Comparison of ENCODE assay signal across 17 cellular contexts in the genomic region with DNA sequence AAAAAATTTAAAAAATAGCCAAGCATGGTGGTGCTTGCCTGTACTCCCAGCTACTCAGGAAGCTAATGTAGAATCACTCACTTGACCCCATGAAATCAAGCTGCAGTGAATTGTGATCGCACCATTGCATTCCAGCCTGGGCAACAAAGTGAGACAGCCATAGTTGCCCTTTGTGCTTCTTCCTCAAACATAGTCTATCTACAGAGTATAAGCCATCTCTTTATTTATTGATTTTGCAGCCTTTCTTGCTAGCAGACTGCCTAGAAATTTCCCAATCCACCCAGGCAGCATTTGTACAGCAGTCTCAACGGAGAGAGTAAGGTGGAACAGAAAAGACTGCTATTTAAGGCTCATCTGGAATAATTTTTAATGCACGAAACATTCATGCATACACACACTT.
DNase-seq lines count a peak whose midpoint lies in the region; ATAC-seq and TF ChIP-seq lines count a peak whose summit lies in the region.
"Had no signal": no experiment of that assay in that cellular context is flagged by ENCODE, and none has a peak within 500 bp of the region (broad histone marks: within the 10 kb centered on the region; RNA-seq: fewer than 3 reads in every experiment).

No MANE protein-coding gene starts in this region.

- TF ChIP-seq CTCF in liver (IDR thresholded peaks at IDR 0.05; ENCODE audit: low read depth, low read length, missing input control) = no peak
- TF ChIP-seq CTCF in left ventricle myocardium inferior (IDR thresholded peaks at IDR 0.05; ENCODE audit: borderline replicate concordance) = no peak

- DNase-seq in HuH-7 (ENCODE audit: low spot score) (peak; percentile 12), left lobe of liver (ENCODE audit: low spot score) (no peak), left ventricle myocardium inferior (no peak), SK-N-DZ (ENCODE audit: low spot score) (no peak)
- DNase-seq in activated CD4-positive, CD25-positive, alpha-beta regulatory T cell (lab: John Stamatoyannopoulos, UW) = no peak
- DNase-seq: AML-193; Caco-2; Calu3; CD4-positive, alpha-beta T cell; CD8-positive, alpha-beta T cell; DMS79 treated with DMSO at 0.1 percent for 48 hours; GF-D8 had no signal

- H3K9ac ChIP-seq in liver (ENCODE audit: low read depth in 1 of 2, low read length in 2 of 2) = no peak overlapping the region
- H3K9ac ChIP-seq: BLaER1 treated with 17β-estradiol and CSF1 and Interleukin-3, amounts not matched to agents 10 nM and 100 nM had no signal

- peaks cover 0 to 2% (median 0%) of the 10 kb centered on the region in 4 donors for H3K4me1 ChIP-seq in liver (ENCODE audit: control insufficient read depth in 4 of 4, insufficient read depth in 4 of 4, low read length in 3 of 4)
- peaks cover 15% of the 10 kb centered on the region for H3K4me1 ChIP-seq in left ventricle myocardium inferior
- H3K4me1 ChIP-seq: A549; BLaER1 treated with 17β-estradiol and CSF1 and Interleukin-3, amounts not matched to agents 10 nM and 100 nM; Caco-2 had no signal

- H3K36me3 ChIP-seq in liver (ENCODE audit: control insufficient read depth in 4 of 4, insufficient read depth in 3 of 4, low read depth in 1 of 4, low read length in 3 of 4) (peaks cover 2 to 29% (median 11%) of the 10 kb centered on the region in 4 donors), left ventricle myocardium inferior (peaks cover 42% of the 10 kb centered on the region)

- no peaks in the 10 kb centered on the region for H3K27me3 ChIP-seq in liver (ENCODE audit: control insufficient read depth in 4 of 4, insufficient read depth in 4 of 4, low read length in 3 of 4)
- no peaks in the 10 kb centered on the region for H3K27me3 ChIP-seq in left ventricle myocardium inferior (ENCODE audit: low read depth)
- H3K27me3 ChIP-seq: BLaER1 treated with 17β-estradiol and CSF1 and Interleukin-3, amounts not matched to agents 10 nM and 100 nM had no signal

- 75% methylated on average over 3 of the region's 3 CpGs for WGBS in liver

- H3K4me3 ChIP-seq in liver (ENCODE audit: low read depth in 1 of 3, low read length in 3 of 3) (no peak overlapping the region), left ventricle myocardium inferior (no peak overlapping the region)
- H3K4me3 ChIP-seq: A549; BLaER1 treated with 17β-estradiol and CSF1 and Interleukin-3, amounts not matched to agents 10 nM and 100 nM had no signal

- peak; percentile 66 for ATAC-seq in left lobe of liver
- ATAC-seq: A549; CD8-positive, alpha-beta T cell had no signal

- TF ChIP-seq RAD21 in liver (IDR thresholded peaks at IDR 0.05) = peak in 1 of 2 donors; percentile 17

- intact Hi-C loops in left ventricle myocardium inferior (cut with micrococcal nuclease) = no loop called here

- no peak overlapping the region for H3K27ac ChIP-seq in liver (ENCODE audit: low read depth in 1 of 2, low read length in 2 of 2)
- H3K27ac ChIP-seq in left ventricle myocardium inferior (replicated peaks) = no peak overlapping the region
- H3K27ac ChIP-seq: 22Rv1; A549; BLaER1 treated with 17β-estradiol and CSF1 and Interleukin-3, amounts not matched to agents 10 nM and 100 nM; C4-2B had no signal

- H3K9me3 ChIP-seq in liver (ENCODE audit: control insufficient read depth in 4 of 4, low read length in 3 of 4) (no peaks in the 10 kb centered on the region), left ventricle myocardium inferior (replicated peaks) (no peaks in the 10 kb centered on the region)
- H3K9me3 ChIP-seq: A549; BLaER1 treated with 17β-estradiol and CSF1 and Interleukin-3, amounts not matched to agents 10 nM and 100 nM; Caco-2 had no signal

TF ChIP-seq in liver, 16 proteins besides CTCF, POLR2A, EP300 and RAD21:
- no peak for TF ChIP-seq FOXA2 (IDR thresholded peaks at IDR 0.05)
- peak; percentile 31 for TF ChIP-seq YY1 (IDR thresholded peaks at IDR 0.05)
- TF ChIP-seq, protein P1, sequence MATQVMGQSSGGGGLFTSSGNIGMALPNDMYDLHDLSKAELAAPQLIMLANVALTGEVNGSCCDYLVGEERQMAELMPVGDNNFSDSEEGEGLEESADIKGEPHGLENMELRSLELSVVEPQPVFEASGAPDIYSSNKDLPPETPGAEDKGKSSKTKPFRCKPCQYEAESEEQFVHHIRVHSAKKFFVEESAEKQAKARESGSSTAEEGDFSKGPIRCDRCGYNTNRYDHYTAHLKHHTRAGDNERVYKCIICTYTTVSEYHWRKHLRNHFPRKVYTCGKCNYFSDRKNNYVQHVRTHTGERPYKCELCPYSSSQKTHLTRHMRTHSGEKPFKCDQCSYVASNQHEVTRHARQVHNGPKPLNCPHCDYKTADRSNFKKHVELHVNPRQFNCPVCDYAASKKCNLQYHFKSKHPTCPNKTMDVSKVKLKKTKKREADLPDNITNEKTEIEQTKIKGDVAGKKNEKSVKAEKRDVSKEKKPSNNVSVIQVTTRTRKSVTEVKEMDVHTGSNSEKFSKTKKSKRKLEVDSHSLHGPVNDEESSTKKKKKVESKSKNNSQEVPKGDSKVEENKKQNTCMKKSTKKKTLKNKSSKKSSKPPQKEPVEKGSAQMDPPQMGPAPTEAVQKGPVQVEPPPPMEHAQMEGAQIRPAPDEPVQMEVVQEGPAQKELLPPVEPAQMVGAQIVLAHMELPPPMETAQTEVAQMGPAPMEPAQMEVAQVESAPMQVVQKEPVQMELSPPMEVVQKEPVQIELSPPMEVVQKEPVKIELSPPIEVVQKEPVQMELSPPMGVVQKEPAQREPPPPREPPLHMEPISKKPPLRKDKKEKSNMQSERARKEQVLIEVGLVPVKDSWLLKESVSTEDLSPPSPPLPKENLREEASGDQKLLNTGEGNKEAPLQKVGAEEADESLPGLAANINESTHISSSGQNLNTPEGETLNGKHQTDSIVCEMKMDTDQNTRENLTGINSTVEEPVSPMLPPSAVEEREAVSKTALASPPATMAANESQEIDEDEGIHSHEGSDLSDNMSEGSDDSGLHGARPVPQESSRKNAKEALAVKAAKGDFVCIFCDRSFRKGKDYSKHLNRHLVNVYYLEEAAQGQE (IDR thresholded peaks at IDR 0.05) = no peak
- TF ChIP-seq HNF4A (conservative IDR thresholded peaks at IDR 0.05) = peak in 1 of 2 donors; percentile 61
